ENCODE assay signal across 24 cellular contexts in the genomic region with DNA sequence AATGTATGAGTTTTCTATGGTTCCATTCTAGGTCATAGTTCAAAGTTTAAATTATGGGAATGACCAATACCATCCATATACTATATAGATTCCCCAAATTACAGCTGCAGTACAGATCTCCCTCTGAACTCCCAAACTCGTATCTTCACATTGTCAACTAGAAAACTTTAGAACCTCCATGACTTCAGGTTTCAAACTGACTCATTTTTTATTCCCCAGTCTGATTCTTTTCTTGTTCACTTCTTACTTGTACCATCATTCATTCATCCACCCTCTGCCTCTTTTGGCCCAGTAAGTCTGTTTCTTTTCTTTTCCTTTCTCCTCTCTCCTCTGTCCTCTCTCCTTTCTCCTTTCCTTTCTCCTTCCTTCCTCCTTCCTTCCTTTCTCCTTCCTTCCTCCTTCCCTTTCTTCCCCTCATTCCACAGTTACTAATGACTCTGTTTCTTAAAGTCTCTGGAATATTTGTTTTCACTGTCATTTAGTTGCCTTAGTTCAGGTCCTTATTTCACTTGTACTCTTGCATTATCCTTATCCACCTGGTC. TPM values are rescaled to one million over a fixed set of nuclear protein-coding genes. Genes with fewer than 3 reads are reported as not detected.
DNase-seq lines count a peak whose midpoint lies in the region; ATAC-seq and TF ChIP-seq lines count a peak whose summit lies in the region.
"Had no signal": no experiment of that assay in that cellular context is flagged by ENCODE, and none has a peak within 500 bp of the region (broad histone marks: within the 10 kb centered on the region; RNA-seq: fewer than 3 reads in every experiment).

No MANE protein-coding gene starts in this region.

- no peak overlapping the region for H3K18ac ChIP-seq in trophoblast cell (ENCODE audit: low read length)

- H2BK5ac ChIP-seq in trophoblast cell (ENCODE audit: low read depth, low read length, poor library complexity): no peak overlapping the region

- H3K27me3 Mint-ChIP-seq in activated T-cell treated with anti-CD3 and anti-CD28 coated beads, Interleukin-2, amount 50 U/mL, for 72 hours (ENCODE audit: low read depth): no peaks in the 10 kb centered on the region
- H3K27me3 Mint-ChIP-seq in WTC11 (ENCODE audit: low read depth): no peaks in the 10 kb centered on the region
- no peaks in the 10 kb centered on the region for H3K27me3 Mint-ChIP-seq in central memory CD8-positive, alpha-beta T cell

- no peaks in the 10 kb centered on the region for H3K9me3 ChIP-seq in trophoblast cell (ENCODE audit: insufficient read depth, low read depth, low read length)
- H3K9me3 ChIP-seq in Karpas-422 (ENCODE audit: low read length): no peaks in the 10 kb centered on the region
- H3K9me3 ChIP-seq: body of pancreas, gastrocnemius medialis, right lobe of liver, stomach had no signal

- peak overlapping the region; percentile 75 for H3K4ac ChIP-seq in trophoblast cell (ENCODE audit: low read depth, low read length)

- H3K9me2 ChIP-seq in Karpas-422 (replicated peaks; ENCODE audit: insufficient read depth, low read length): no peaks in the 10 kb centered on the region

- no peaks in the 10 kb centered on the region for H3K79me1 ChIP-seq in trophoblast cell (ENCODE audit: low read length)

- H3K27ac Mint-ChIP-seq in activated T-cell treated with anti-CD3 and anti-CD28 coated beads, Interleukin-2, amount 50 U/mL, for 72 hours: peak overlapping the region; percentile 49
- peak overlapping the region; percentile 48; the same call in 1 of the 2 replicates for H3K27ac Mint-ChIP-seq in WTC11
- peak overlapping the region; percentile 6 for H3K27ac Mint-ChIP-seq in central memory CD8-positive, alpha-beta T cell (ENCODE audit: low read depth)

- TF ChIP-seq CTCF in WTC11 (IDR thresholded peaks at IDR 0.05): no peak

- H3K4me1 Mint-ChIP-seq in activated T-cell treated with anti-CD3 and anti-CD28 coated beads, Interleukin-2, amount 50 U/mL, for 72 hours (ENCODE audit: low read depth): peaks cover 66% of the 10 kb centered on the region
- H3K4me1 Mint-ChIP-seq in WTC11: peaks cover 21% of the 10 kb centered on the region
- peaks cover 67% of the 10 kb centered on the region for H3K4me1 Mint-ChIP-seq in central memory CD8-positive, alpha-beta T cell

- DNase-seq in activated T-cell treated with anti-CD3 and anti-CD28 coated beads, Interleukin-2, amount 50 U/mL, for 72 hours: no peak
- no peak for DNase-seq in activated T-cell treated with anti-CD3 and anti-CD28 coated beads for 4 hours
- DNase-seq in WTC11 (ENCODE audit: low spot score): no peak
- DNase-seq in central memory CD8-positive, alpha-beta T cell (ENCODE audit: low spot score in 2 of 2): no peak
- DNase-seq in trophoblast cell: no peak
- DNase-seq in Karpas-422: no peak
- DNase-seq: ACHN; activated effector memory CD4-positive, alpha-beta T cell treated with anti-CD3 and anti-CD28 coated beads, Interleukin-2, amount 50 U/mL, for 16 hours; body of pancreas; DND-41; gastrocnemius medialis; IMR-90; left colon; NCI-H187 treated with DMSO at 0.1 percent for 48 hours; NCI-H345; occipital lobe; right lobe of liver; RPMI8226; stomach had no signal

- H3K4me2 ChIP-seq in trophoblast cell (ENCODE audit: low read length) (no peak overlapping the region), Karpas-422 (ENCODE audit: low read depth, low read length, poor library complexity, severe bottlenecking) (no peak overlapping the region)

- peaks cover 2 to 7% of the 10 kb centered on the region in 2 experiments for H3K4me1 ChIP-seq in trophoblast cell (ENCODE audit: control insufficient read depth in 1 of 2, insufficient read depth in 2 of 2, low read length in 2 of 2)
- H3K4me1 ChIP-seq in Karpas-422 (ENCODE audit: low read length): peaks cover 21% of the 10 kb centered on the region

- POLR2A ChIA-PET in WTC11 (lab: Charles Lee): no interaction called here

- H4K91ac ChIP-seq in trophoblast cell (ENCODE audit: low read depth, low read length): no peak overlapping the region

- H3K23ac ChIP-seq in trophoblast cell (ENCODE audit: low read length): no peak overlapping the region

- H4K8ac ChIP-seq in trophoblast cell (ENCODE audit: low read depth, low read length): no peak overlapping the region

- no peak overlapping the region for H2AK5ac ChIP-seq in trophoblast cell (ENCODE audit: low read length)

- peaks cover 10% of the 10 kb centered on the region for H4K20me1 ChIP-seq in Karpas-422 (ENCODE audit: insufficient read depth, low read depth, low read length)

- H3K79me2 ChIP-seq in trophoblast cell (ENCODE audit: control insufficient read depth, insufficient read depth, low read length, poor library complexity): peaks cover 2% of the 10 kb centered on the region
- H3K79me2 ChIP-seq in Karpas-422 (ENCODE audit: low read length): peaks cover 98% of the 10 kb centered on the region

- H3K4me3 ChIP-seq in trophoblast cell (ENCODE audit: low read depth, low read length) (no peak overlapping the region), Karpas-422 (ENCODE audit: low read length) (no peak overlapping the region)
- H3K4me3 ChIP-seq: body of pancreas, coronary artery, gastrocnemius medialis, right lobe of liver, stomach had no signal

- ATAC-seq in activated T-cell treated with anti-CD3 and anti-CD28 coated beads, Interleukin-2, amount 50 U/mL, for 72 hours (replicated peaks in 1 of 2): peak; percentile 40 to 66
- ATAC-seq in WTC11 (no peak), GM18909 (IDR thresholded peaks at IDR 0.05; ENCODE audit: poor library complexity, unreplicated experiment) (no peak), HG03432 (IDR thresholded peaks at IDR 0.05; ENCODE audit: unreplicated experiment) (no peak)
- ATAC-seq in central memory CD8-positive, alpha-beta T cell (replicated peaks; ENCODE audit: extremely low read depth, poor library complexity, severe bottlenecking): no peak
- ATAC-seq: body of pancreas, gastrocnemius medialis, left colon, right lobe of liver, SK-N-SH treated with all-trans-retinoic acid at 6 μM for 48 hours had no signal

- H2BK120ac ChIP-seq in trophoblast cell (ENCODE audit: insufficient read depth, low read length, poor library complexity): no peak overlapping the region

- no peak overlapping the region for H2BK12ac ChIP-seq in trophoblast cell (ENCODE audit: low read length)

- no peaks in the 10 kb centered on the region for H3K27me3 ChIP-seq in trophoblast cell (ENCODE audit: insufficient read depth, low read length)
- no peaks in the 10 kb centered on the region for H3K27me3 ChIP-seq in Karpas-422 (ENCODE audit: low read length)
- H3K27me3 ChIP-seq: body of pancreas, gastrocnemius medialis, right lobe of liver, stomach had no signal

- H3K36me3 Mint-ChIP-seq in activated T-cell treated with anti-CD3 and anti-CD28 coated beads, Interleukin-2, amount 50 U/mL, for 72 hours (ENCODE audit: insufficient read depth in 2 of 2): peaks cover 26 to 64% of the 10 kb centered on the region in 2 donors
- peaks cover 55% of the 10 kb centered on the region for H3K36me3 Mint-ChIP-seq in WTC11
- peaks cover 40% of the 10 kb centered on the region for H3K36me3 Mint-ChIP-seq in central memory CD8-positive, alpha-beta T cell (ENCODE audit: insufficient read depth)

- no peak overlapping the region for H3K9ac ChIP-seq in trophoblast cell (ENCODE audit: low read length)
- H3K9ac ChIP-seq in Karpas-422 (ENCODE audit: low read length): no peak overlapping the region

- H3K36me3 ChIP-seq in trophoblast cell (ENCODE audit: control insufficient read depth in 1 of 2, insufficient read depth in 2 of 2, low read length in 2 of 2) (peaks cover 7 to 15% of the 10 kb centered on the region in 2 experiments), Karpas-422 (ENCODE audit: insufficient read depth, low read length) (peaks cover 77% of the 10 kb centered on the region)

- H2AFZ ChIP-seq in trophoblast cell (ENCODE audit: insufficient read depth, low read length, poor library complexity): no peak overlapping the region
- no peak overlapping the region for H2AFZ ChIP-seq in Karpas-422 (ENCODE audit: low read length)

- H4K12ac ChIP-seq in trophoblast cell (ENCODE audit: low read depth, low read length): no peak overlapping the region

- no CpG with 5 or more reads among the region's 1 CpG for WGBS in trophoblast cell (ENCODE audit: extremely low coverage, insufficient coverage, insufficient read length)

- no peak overlapping the region for H3K14ac ChIP-seq in trophoblast cell (ENCODE audit: low read length)

- H3K4me3 Mint-ChIP-seq in activated T-cell treated with anti-CD3 and anti-CD28 coated beads, Interleukin-2, amount 50 U/mL, for 72 hours: peak overlapping the region in 1 of 2 donors; percentile 5
- no peak overlapping the region for H3K4me3 Mint-ChIP-seq in WTC11
- H3K4me3 Mint-ChIP-seq in central memory CD8-positive, alpha-beta T cell: no peak overlapping the region

- CTCF ChIA-PET in WTC11 (lab: Charles Lee): no interaction called here

- no peaks in the 10 kb centered on the region for H3K9me3 Mint-ChIP-seq in activated T-cell treated with anti-CD3 and anti-CD28 coated beads, Interleukin-2, amount 50 U/mL, for 72 hours
- no peaks in the 10 kb centered on the region for H3K9me3 Mint-ChIP-seq in WTC11
- H3K9me3 Mint-ChIP-seq in central memory CD8-positive, alpha-beta T cell: no peaks in the 10 kb centered on the region

- no peak overlapping the region for H3K27ac ChIP-seq in trophoblast cell (ENCODE audit: low read depth, low read length)
- no peak overlapping the region for H3K27ac ChIP-seq in Karpas-422 (ENCODE audit: low read length)
- H3K27ac ChIP-seq: body of pancreas, C4-2B, coronary artery, right lobe of liver, stomach had no signal

TF ChIP-seq in WTC11, 78 proteins besides CTCF, POLR2A, EP300 and RAD21:
- TF ChIP-seq GTF2I (CRISPR knock-in tag; conservative IDR thresholded peaks at IDR 0.05): no peak
- TF ChIP-seq, protein P1, sequence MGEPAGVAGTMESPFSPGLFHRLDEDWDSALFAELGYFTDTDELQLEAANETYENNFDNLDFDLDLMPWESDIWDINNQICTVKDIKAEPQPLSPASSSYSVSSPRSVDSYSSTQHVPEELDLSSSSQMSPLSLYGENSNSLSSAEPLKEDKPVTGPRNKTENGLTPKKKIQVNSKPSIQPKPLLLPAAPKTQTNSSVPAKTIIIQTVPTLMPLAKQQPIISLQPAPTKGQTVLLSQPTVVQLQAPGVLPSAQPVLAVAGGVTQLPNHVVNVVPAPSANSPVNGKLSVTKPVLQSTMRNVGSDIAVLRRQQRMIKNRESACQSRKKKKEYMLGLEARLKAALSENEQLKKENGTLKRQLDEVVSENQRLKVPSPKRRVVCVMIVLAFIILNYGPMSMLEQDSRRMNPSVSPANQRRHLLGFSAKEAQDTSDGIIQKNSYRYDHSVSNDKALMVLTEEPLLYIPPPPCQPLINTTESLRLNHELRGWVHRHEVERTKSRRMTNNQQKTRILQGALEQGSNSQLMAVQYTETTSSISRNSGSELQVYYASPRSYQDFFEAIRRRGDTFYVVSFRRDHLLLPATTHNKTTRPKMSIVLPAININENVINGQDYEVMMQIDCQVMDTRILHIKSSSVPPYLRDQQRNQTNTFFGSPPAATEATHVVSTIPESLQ (CRISPR knock-in tag; IDR thresholded peaks at IDR 0.05): no peak

RNA-seq across cellular contexts. Expression of gene RAD23B, which starts 30.5 kb away (rescaled TPM):
- total RNA-seq in activated T-cell treated with anti-CD3 and anti-CD28 coated beads, Interleukin-2, amount 50 U/mL, for 72 hours: 100 to 1,000 TPM in 1 of 2 donors, 10 to 100 TPM in 1; 88.7 to 112 TPM
- 150 to 180 TPM (median 160 TPM) in 3 replicates for total RNA-seq in WTC11 (2021)
- polyA plus RNA-seq in trophoblast cell (2013): 272 and 284 TPM in 2 replicates
- 50.2 and 60.2 TPM in 2 replicates for total RNA-seq in Karpas-422 (2014; rRNA removed; shearing (Covaris generic); ENCODE audit: low replicate concordance)

Comparison
In these comparisons a context has a peak if more than half of its experiments do, and no peak if none do; other contexts are left out.
1. ATAC-seq: peak in activated T-cell treated with anti-CD3 and anti-CD28 coated beads, Interleukin-2, amount 50 U/mL, for 72 hours (2 of 2); none in WTC11 (single experiment), central memory CD8-positive, alpha-beta T cell (single experiment), GM18909 (single experiment) and HG03432 (single experiment).
2. Peak in every context shown above with its lines, with median percentiles within 50 percentile points of each other: H3K27ac Mint-ChIP-seq.